9 cellular contexts compared by ENCODE assay signal in the genomic region with DNA sequence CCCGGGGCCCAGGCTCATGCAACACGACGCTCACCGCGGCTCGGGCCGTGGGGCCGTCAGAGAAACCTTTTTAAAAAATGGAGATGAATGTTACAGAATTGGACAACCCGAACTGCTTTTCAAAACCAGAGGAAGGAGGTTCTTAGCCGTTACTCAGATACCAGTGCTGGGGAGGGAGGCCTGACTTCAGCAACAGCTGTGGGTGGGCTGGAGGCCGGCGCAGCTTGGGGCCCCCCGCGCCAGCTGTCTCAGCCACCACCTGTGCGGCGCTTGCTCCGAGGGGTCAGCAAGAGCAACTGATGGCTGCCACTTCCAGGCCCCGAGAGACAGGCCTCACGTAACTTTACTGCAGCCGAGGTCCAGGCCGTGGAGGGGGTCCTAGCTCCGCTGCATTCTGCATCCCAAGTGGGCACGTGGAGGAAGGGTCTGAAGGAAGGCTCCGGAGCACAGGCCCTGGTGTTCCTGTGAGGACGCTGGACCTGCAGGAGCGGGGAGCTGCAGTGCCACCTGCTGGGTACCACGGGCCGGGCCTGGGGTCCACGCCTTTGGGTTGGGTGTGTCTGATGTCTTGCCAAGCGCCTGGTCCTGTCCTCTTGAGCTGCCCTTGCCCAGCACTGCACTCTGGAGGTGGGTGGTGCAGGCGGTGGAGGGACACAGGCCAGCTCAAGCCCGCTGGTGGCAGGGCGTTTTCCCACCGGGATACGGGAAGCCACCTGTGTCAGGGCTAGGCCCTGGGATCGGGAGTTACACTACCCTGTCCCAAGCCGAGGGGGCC. TPM values are rescaled to one million over a fixed set of nuclear protein-coding genes. Genes with fewer than 3 reads are reported as not detected.
DNase-seq lines count a peak whose midpoint lies in the region; ATAC-seq and TF ChIP-seq lines count a peak whose summit lies in the region.
"Had no signal": no experiment of that assay in that cellular context is flagged by ENCODE, and none has a peak within 500 bp of the region (broad histone marks: within the 10 kb centered on the region; RNA-seq: fewer than 3 reads in every experiment).

No MANE protein-coding gene starts in this region.

- TF ChIP-seq POLR2A in gastroesophageal sphincter (IDR thresholded peaks at IDR 0.05): no peak

- ATAC-seq in gastroesophageal sphincter (peak; percentile 70), psoas muscle (peak; percentile 84 to 90 (median 86))

- H3K36me3 ChIP-seq in MG63 (peaks cover 60% of the 10 kb centered on the region), gastroesophageal sphincter (peaks cover 0 to 100% of the 10 kb centered on the region in 2 donors), psoas muscle (ENCODE audit: insufficient read depth in 1 of 2, low read depth in 1 of 2) (peaks cover 14 to 100% of the 10 kb centered on the region in 2 donors)

- peak in 3 of 4 experiments; percentile 38 to 77 (median 54) for TF ChIP-seq CTCF in gastroesophageal sphincter (IDR thresholded peaks at IDR 0.05)
- peak; percentile 56 for TF ChIP-seq CTCF in psoas muscle (IDR thresholded peaks at IDR 0.05)

- WGBS in gastroesophageal sphincter (ENCODE audit: low coverage in 1 of 2), 2 donors: 72% methylated on average over 5 of the region's 37 CpGs; no CpG with 5 or more reads in 1 of the 2 donors
- 47 to 66% (median 48%) methylated on average over 36 to 37 of the region's 37 CpGs for WGBS in psoas muscle, 3 donors

- H3K9me3 ChIP-seq in MG63: no peaks in the 10 kb centered on the region
- H3K9me3 ChIP-seq in gastroesophageal sphincter: no peaks in the 10 kb centered on the region
- H3K9me3 ChIP-seq in psoas muscle: no peaks in the 10 kb centered on the region

- H3K4me3 ChIP-seq in MG63 (no peak overlapping the region), gastroesophageal sphincter (no peak overlapping the region), psoas muscle (no peak overlapping the region)
- H3K4me3 ChIP-seq: SK-N-MC had no signal

- H3K27me3 ChIP-seq in MG63 (no peaks in the 10 kb centered on the region), gastroesophageal sphincter (no peaks in the 10 kb centered on the region), psoas muscle (ENCODE audit: insufficient read depth in 3 of 3, low read length in 2 of 3) (no peaks in the 10 kb centered on the region)

- DNase-seq in EL (peak; percentile 17), MG63 (peak; percentile 31), activated T-cell treated with anti-CD3 and anti-CD28 coated beads for 4 hours (peak; percentile 17), psoas muscle (peak; percentile 72 to 89), T-helper 9 cell (no peak), hippocampal formation (lab: John Stamatoyannopoulos, UW) (no peak), DMS79 (lab: John Stamatoyannopoulos, UW) (no peak)

- no peak for TF ChIP-seq EP300 in gastroesophageal sphincter (IDR thresholded peaks at IDR 0.05)

- intact Hi-C loops in psoas muscle (cut with DNase I): loop anchor here in 1 of 2 donors (5.0 kb wide), 1 partner anchor 82 kb away; a partner anchor contains a TSS

- H3K27ac ChIP-seq in gastroesophageal sphincter (peak overlapping the region in 2 of 4 donors; percentile 38 to 40), psoas muscle (peak overlapping the region; percentile 9)
- H3K27ac ChIP-seq: SK-N-MC had no signal

- peaks cover 0 to 19% (median 0%) of the 10 kb centered on the region in 3 donors for H3K4me1 ChIP-seq in gastroesophageal sphincter
- peaks cover 6% of the 10 kb centered on the region for H3K4me1 ChIP-seq in psoas muscle

RNA-seq across cellular contexts. Expression of a gene that starts 9.8 kb away (rescaled TPM):
- total RNA-seq in MG63 (2014; rRNA removed; shearing (Covaris generic); ENCODE audit: low replicate concordance): 26.6 and 29.0 TPM in 2 replicates
- total RNA-seq in gastroesophageal sphincter (10 to 100 TPM; 16.3 to 36.9 (median 27.7) TPM), psoas muscle (10 to 100 TPM in 2 of 4 donors, 1 to 10 TPM in 2; 8.9 to 18.8 (median 13.4) TPM)
- polyA plus RNA-seq in psoas muscle: 10 to 100 TPM; 19.6 to 40.1 (median 22.8) TPM

RNA-seq across cellular contexts. Expression of a gene that starts 20.9 kb away (rescaled TPM):
- 15.1 and 20.0 TPM in 2 replicates for total RNA-seq in MG63 (2014; rRNA removed; shearing (Covaris generic); ENCODE audit: low replicate concordance)
- 10 to 100 TPM; 19.8 to 22.8 (median 20.5) TPM for total RNA-seq in gastroesophageal sphincter
- total RNA-seq in psoas muscle: 10 to 100 TPM in 1 of 4 donors, 1 to 10 TPM in 3; 5.4 to 21.3 (median 8.2) TPM
- 1 to 10 TPM; 4.8 to 7.5 (median 7.1) TPM for polyA plus RNA-seq in psoas muscle

RNA-seq across cellular contexts. Expression of a gene that starts 31.8 kb away (rescaled TPM):
- 27.8 and 32.0 TPM in 2 replicates for total RNA-seq in MG63 (2014; rRNA removed; shearing (Covaris generic); ENCODE audit: low replicate concordance)
- total RNA-seq in gastroesophageal sphincter (100 to 1,000 TPM in 2 of 4 donors, 10 to 100 TPM in 2; 83.6 to 131 (median 101) TPM), psoas muscle (100 to 1,000 TPM in 3 of 4 donors, 10 to 100 TPM in 1; 87.3 to 253 (median 113) TPM)
- polyA plus RNA-seq in psoas muscle: 100 to 1,000 TPM in 2 of 3 donors, 10 to 100 TPM in 1; 83.1 to 200 (median 120) TPM

RNA-seq across cellular contexts. Expression of a gene that starts 54.7 kb away (rescaled TPM):
- 20.6 and 32.5 TPM in 2 replicates for total RNA-seq in MG63 (2014; rRNA removed; shearing (Covaris generic); ENCODE audit: low replicate concordance)
- 10 to 100 TPM; 12.7 to 17.7 (median 14.1) TPM for total RNA-seq in gastroesophageal sphincter
- 10 to 100 TPM in 3 of 4 donors, 1 to 10 TPM in 1; 3.7 to 12.0 (median 11.4) TPM for total RNA-seq in psoas muscle
- polyA plus RNA-seq in psoas muscle: 10 to 100 TPM in 2 of 3 donors, 1 to 10 TPM in 1; 9.7 to 16.6 (median 15.1) TPM

Comparison
In these comparisons a context has a peak if more than half of its experiments do, and no peak if none do; other contexts are left out.
1. DNase-seq: peak in EL (single experiment), MG63 (single experiment), activated T-cell treated with anti-CD3 and anti-CD28 coated beads for 4 hours (single experiment) and psoas muscle (2 of 2); none in T-helper 9 cell (single experiment), hippocampal formation (0 of 2) and DMS79 (single experiment).